Comparison of ENCODE assay signal across 25 cellular contexts in genomic region chr11:947744-948143, GRCh38.
"Had no signal": no experiment of that assay in that cellular context is flagged by ENCODE, and none has a peak within 500 bp of the region (broad histone marks: within the 10 kb centered on the region; RNA-seq: fewer than 3 reads in every experiment).

No MANE protein-coding gene starts in this region.

- H3K4me3 ChIP-seq: coronary artery had no signal

- ATAC-seq: activated CD4-positive, CD25-positive, alpha-beta regulatory T cell treated with anti-CD3 and anti-CD28 coated beads, Interleukin-2, amount 50 U/mL, for 24 hours; activated CD8-positive, alpha-beta T cell treated with anti-CD3 and anti-CD28 coated beads for 36 hours; activated T-cell treated with anti-CD3 and anti-CD28 coated beads, Interleukin-2, amount 50 U/mL, for 4 hours; activated T-helper 17 cell treated with anti-CD3 and anti-CD28 coated beads, Interleukin-2, amount 50 U/mL, for 72 hours; esophagus mucosa had no signal

- H3K36me3 ChIP-seq: brain microvascular endothelial cell had no signal

- H3K4me3 Mint-ChIP-seq: activated B cell treated with CpG ODN at 0.5 μM for 24 hours; activated CD8-positive, alpha-beta T cell treated with anti-CD3 and anti-CD28 coated beads for 36 hours; activated naive CD8-positive, alpha-beta T cell; activated T-cell treated with anti-CD3 and anti-CD28 coated beads, Interleukin-2, amount 50 U/mL, for 4 hours; activated T-helper 17 cell treated with anti-CD3 and anti-CD28 coated beads, Interleukin-2, amount 50 U/mL, for 72 hours; central memory CD8-positive, alpha-beta T cell had no signal

- H3K27me3 Mint-ChIP-seq: activated B cell treated with CpG ODN at 0.5 μM for 24 hours; activated CD8-positive, alpha-beta T cell treated with anti-CD3 and anti-CD28 coated beads for 36 hours; activated naive CD8-positive, alpha-beta T cell; activated T-helper 17 cell treated with anti-CD3 and anti-CD28 coated beads, Interleukin-2, amount 50 U/mL, for 72 hours; central memory CD8-positive, alpha-beta T cell had no signal

- H3K27ac ChIP-seq: brain microvascular endothelial cell, coronary artery, VCaP had no signal

- H3K27ac Mint-ChIP-seq: activated B cell treated with CpG ODN at 0.5 μM for 24 hours; activated CD8-positive, alpha-beta T cell treated with anti-CD3 and anti-CD28 coated beads for 36 hours; activated naive CD8-positive, alpha-beta T cell; activated T-helper 17 cell treated with anti-CD3 and anti-CD28 coated beads, Interleukin-2, amount 50 U/mL, for 72 hours had no signal

- H3K9me3 Mint-ChIP-seq: central memory CD8-positive, alpha-beta T cell had no signal

- DNase-seq: activated B cell treated with CpG ODN at 0.5 μM for 24 hours; activated CD4-positive, alpha-beta T cell treated with anti-CD3 and anti-CD28 coated beads for 48 hours; activated CD4-positive, alpha-beta T cell treated with anti-CD3 and anti-CD28 coated beads, Interleukin-2, amount 50 U/mL, for 1 hour; activated CD4-positive, alpha-beta T cell treated with anti-CD3 and anti-CD28 coated beads, Interleukin-2, amount 50 U/mL, for 48 hours; activated CD8-positive, alpha-beta memory T cell treated with anti-CD3 and anti-CD28 coated beads for 24 hours; activated CD8-positive, alpha-beta T cell treated with anti-CD3 and anti-CD28 coated beads for 36 hours; activated effector memory CD4-positive, alpha-beta T cell treated with Interleukin-2 at 50 U/mL for 16 hours; activated gamma-delta T cell treated with Interleukin-2 at 50 U/mL for 16 hours; activated naive CD4-positive, alpha-beta T cell treated with anti-CD3 and anti-CD28 coated beads, Interleukin-2, amount 50 U/mL, for 16 hours; activated naive CD4-positive, alpha-beta T cell treated with Interleukin-2 at 50 U/mL for 16 hours; activated T-cell treated with anti-CD3 and anti-CD28 coated beads, Interleukin-2, amount 50 U/mL, for 4 hours; amniotic stem cell; anterior cingulate cortex; brain microvascular endothelial cell; effector CD8-positive, alpha-beta T cell; foreskin fibroblast; head of caudate nucleus; T-helper 2 cell had no signal

- H3K27me3 ChIP-seq: brain microvascular endothelial cell had no signal
